In the genomic region with DNA sequence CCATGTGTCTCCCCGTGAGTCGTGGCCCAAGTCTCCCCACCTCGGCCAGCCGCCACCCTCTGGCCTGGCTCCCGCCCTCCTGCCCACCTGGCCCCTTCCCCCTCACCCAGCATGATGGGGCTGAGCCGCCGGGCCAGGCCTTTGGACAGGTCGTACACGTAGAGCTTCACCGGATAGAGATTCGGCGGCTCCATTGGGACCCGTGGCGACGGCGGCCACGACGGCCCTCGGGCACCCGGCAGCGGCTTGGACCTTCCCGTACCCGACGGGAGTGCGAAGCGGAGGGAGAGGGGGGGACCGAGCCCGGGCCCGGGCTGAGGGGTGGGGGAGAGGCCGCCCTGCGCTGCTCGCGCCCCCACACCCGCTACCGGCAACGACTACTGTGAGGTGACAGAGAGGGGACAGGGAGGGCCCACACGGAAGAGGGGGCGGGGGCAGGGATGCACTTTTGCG, we compare ENCODE assay signal across 1 cellular context.
TF ChIP-seq lines count a peak whose summit lies in the region.

DESI1 (minus strand) TSS at position 398 of the 453 bp plus-strand sequence; CDS start at position 194, 204 bp downstream.

TF ChIP-seq in HepG2, 621 proteins besides CTCF, POLR2A, EP300 and RAD21 (continued from another document and continues in another):
- TF ChIP-seq NR2F2 (IDR thresholded peaks at IDR 0.05; ENCODE audit: borderline replicate concordance, low read depth), result no peak; the same call in 1 of the 2 replicates
- TF ChIP-seq NFIC (IDR thresholded peaks at IDR 0.05; ENCODE audit: low read length), result no peak
- TF ChIP-seq ZNF280D (CRISPR knock-in tag; IDR thresholded peaks at IDR 0.05), result no peak
- TF ChIP-seq PAF1 (CRISPR knock-in tag; IDR thresholded peaks at IDR 0.05), result no peak
- TF ChIP-seq FIP1L1 (IDR thresholded peaks at IDR 0.05; ENCODE audit: borderline replicate concordance, insufficient read depth, low read depth, low read length), result no peak
- no peak for TF ChIP-seq BCLAF1 (IDR thresholded peaks at IDR 0.05)
- TF ChIP-seq NCOA1 (CRISPR knock-in tag; IDR thresholded peaks at IDR 0.05), result no peak
- TF ChIP-seq MYC (CRISPR knock-in tag; IDR thresholded peaks at IDR 0.05; ENCODE audit: borderline replicate concordance), result no peak
- TF ChIP-seq ZBTB33 (CRISPR knock-in tag; IDR thresholded peaks at IDR 0.05), result no peak
- TF ChIP-seq RFX1 (IDR thresholded peaks at IDR 0.05), result no peak
- TF ChIP-seq, protein P1, sequence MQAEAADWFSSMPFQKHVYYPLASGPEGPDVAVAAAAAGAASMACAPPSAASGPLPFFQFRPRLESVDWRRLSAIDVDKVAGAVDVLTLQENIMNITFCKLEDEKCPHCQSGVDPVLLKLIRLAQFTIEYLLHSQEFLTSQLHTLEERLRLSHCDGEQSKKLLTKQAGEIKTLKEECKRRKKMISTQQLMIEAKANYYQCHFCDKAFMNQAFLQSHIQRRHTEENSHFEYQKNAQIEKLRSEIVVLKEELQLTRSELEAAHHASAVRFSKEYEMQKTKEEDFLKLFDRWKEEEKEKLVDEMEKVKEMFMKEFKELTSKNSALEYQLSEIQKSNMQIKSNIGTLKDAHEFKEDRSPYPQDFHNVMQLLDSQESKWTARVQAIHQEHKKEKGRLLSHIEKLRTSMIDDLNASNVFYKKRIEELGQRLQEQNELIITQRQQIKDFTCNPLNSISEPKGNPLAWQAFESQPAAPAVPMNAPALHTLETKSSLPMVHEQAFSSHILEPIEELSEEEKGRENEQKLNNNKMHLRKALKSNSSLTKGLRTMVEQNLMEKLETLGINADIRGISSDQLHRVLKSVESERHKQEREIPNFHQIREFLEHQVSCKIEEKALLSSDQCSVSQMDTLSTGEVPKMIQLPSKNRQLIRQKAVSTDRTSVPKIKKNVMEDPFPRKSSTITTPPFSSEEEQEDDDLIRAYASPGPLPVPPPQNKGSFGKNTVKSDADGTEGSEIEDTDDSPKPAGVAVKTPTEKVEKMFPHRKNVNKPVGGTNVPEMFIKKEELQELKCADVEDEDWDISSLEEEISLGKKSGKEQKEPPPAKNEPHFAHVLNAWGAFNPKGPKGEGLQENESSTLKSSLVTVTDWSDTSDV (CRISPR knock-in tag; IDR thresholded peaks at IDR 0.05), result peak; percentile 62; the same call in 1 of the 2 replicates
- TF ChIP-seq ZBTB7A (CRISPR knock-in tag; IDR thresholded peaks at IDR 0.05), result peak; percentile 73; the same call in 1 of the 2 replicates
- TF ChIP-seq ZKSCAN5 (CRISPR knock-in tag; IDR thresholded peaks at IDR 0.05), result no peak
- no peak for TF ChIP-seq ZNF264 (CRISPR knock-in tag; IDR thresholded peaks at IDR 0.05)
- TF ChIP-seq ZNF746 (CRISPR knock-in tag; IDR thresholded peaks at IDR 0.05), result no peak
- TF ChIP-seq ZNF446 (CRISPR knock-in tag; IDR thresholded peaks at IDR 0.05), result no peak; the same call in 1 of the 2 replicates
- TF ChIP-seq, protein P2, sequence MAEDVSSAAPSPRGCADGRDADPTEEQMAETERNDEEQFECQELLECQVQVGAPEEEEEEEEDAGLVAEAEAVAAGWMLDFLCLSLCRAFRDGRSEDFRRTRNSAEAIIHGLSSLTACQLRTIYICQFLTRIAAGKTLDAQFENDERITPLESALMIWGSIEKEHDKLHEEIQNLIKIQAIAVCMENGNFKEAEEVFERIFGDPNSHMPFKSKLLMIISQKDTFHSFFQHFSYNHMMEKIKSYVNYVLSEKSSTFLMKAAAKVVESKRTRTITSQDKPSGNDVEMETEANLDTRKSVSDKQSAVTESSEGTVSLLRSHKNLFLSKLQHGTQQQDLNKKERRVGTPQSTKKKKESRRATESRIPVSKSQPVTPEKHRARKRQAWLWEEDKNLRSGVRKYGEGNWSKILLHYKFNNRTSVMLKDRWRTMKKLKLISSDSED (CRISPR knock-in tag; IDR thresholded peaks at IDR 0.05), result no peak
- no peak for TF ChIP-seq CBFB (CRISPR knock-in tag; IDR thresholded peaks at IDR 0.05)
- TF ChIP-seq DMAP1 (CRISPR knock-in tag; IDR thresholded peaks at IDR 0.05), result no peak
- TF ChIP-seq ZNF331 (CRISPR knock-in tag; IDR thresholded peaks at IDR 0.05), result peak; percentile 60; the same call in 1 of the 2 replicates
- no peak for TF ChIP-seq ZNF792 (CRISPR knock-in tag; IDR thresholded peaks at IDR 0.05)
- TF ChIP-seq GTF2F1 (IDR thresholded peaks at IDR 0.05; ENCODE audit: low read length), result no peak
- no peak for TF ChIP-seq CBX1 (IDR thresholded peaks at IDR 0.05; ENCODE audit: low read depth)
- TF ChIP-seq NR2C2 (CRISPR knock-in tag; IDR thresholded peaks at IDR 0.05; ENCODE audit: borderline replicate concordance), result no peak
- TF ChIP-seq NCOA5 (CRISPR knock-in tag; IDR thresholded peaks at IDR 0.05), result no peak
- TF ChIP-seq ZNF878 (CRISPR knock-in tag; IDR thresholded peaks at IDR 0.05), result no peak
- peak in 1 of 2 experiments; percentile 38; a peak in 1 of 4 replicates for TF ChIP-seq KLF16 (CRISPR knock-in tag; IDR thresholded peaks at IDR 0.05)
- no peak for TF ChIP-seq SRSF1 (optimal IDR thresholded peaks at IDR 0.05; ENCODE audit: low read depth, low read length)
- TF ChIP-seq HBP1 (CRISPR knock-in tag; IDR thresholded peaks at IDR 0.05; ENCODE audit: low read depth), result no peak
- no peak for TF ChIP-seq ZNF816 (CRISPR knock-in tag; IDR thresholded peaks at IDR 0.05; ENCODE audit: borderline replicate concordance)
- TF ChIP-seq ZFP37 (CRISPR knock-in tag; IDR thresholded peaks at IDR 0.05; ENCODE audit: borderline replicate concordance), result no peak
- TF ChIP-seq RNF219 (CRISPR knock-in tag; IDR thresholded peaks at IDR 0.05), result no peak
- peak; percentile 74; the same call in 1 of the 2 replicates for TF ChIP-seq ZNF639 (CRISPR knock-in tag; conservative IDR thresholded peaks at IDR 0.05)
- TF ChIP-seq, protein P3, sequence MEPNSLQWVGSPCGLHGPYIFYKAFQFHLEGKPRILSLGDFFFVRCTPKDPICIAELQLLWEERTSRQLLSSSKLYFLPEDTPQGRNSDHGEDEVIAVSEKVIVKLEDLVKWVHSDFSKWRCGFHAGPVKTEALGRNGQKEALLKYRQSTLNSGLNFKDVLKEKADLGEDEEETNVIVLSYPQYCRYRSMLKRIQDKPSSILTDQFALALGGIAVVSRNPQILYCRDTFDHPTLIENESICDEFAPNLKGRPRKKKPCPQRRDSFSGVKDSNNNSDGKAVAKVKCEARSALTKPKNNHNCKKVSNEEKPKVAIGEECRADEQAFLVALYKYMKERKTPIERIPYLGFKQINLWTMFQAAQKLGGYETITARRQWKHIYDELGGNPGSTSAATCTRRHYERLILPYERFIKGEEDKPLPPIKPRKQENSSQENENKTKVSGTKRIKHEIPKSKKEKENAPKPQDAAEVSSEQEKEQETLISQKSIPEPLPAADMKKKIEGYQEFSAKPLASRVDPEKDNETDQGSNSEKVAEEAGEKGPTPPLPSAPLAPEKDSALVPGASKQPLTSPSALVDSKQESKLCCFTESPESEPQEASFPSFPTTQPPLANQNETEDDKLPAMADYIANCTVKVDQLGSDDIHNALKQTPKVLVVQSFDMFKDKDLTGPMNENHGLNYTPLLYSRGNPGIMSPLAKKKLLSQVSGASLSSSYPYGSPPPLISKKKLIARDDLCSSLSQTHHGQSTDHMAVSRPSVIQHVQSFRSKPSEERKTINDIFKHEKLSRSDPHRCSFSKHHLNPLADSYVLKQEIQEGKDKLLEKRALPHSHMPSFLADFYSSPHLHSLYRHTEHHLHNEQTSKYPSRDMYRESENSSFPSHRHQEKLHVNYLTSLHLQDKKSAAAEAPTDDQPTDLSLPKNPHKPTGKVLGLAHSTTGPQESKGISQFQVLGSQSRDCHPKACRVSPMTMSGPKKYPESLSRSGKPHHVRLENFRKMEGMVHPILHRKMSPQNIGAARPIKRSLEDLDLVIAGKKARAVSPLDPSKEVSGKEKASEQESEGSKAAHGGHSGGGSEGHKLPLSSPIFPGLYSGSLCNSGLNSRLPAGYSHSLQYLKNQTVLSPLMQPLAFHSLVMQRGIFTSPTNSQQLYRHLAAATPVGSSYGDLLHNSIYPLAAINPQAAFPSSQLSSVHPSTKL (CRISPR knock-in tag; IDR thresholded peaks at IDR 0.05), result peak; percentile 24; the same call in 1 of the 2 replicates
- peak; percentile 63; the same call in 1 of the 2 replicates for TF ChIP-seq PHF8 (CRISPR knock-in tag; IDR thresholded peaks at IDR 0.05)
- TF ChIP-seq HNF4A (CRISPR knock-in tag; IDR thresholded peaks at IDR 0.05), result no peak
